In the genomic region with DNA sequence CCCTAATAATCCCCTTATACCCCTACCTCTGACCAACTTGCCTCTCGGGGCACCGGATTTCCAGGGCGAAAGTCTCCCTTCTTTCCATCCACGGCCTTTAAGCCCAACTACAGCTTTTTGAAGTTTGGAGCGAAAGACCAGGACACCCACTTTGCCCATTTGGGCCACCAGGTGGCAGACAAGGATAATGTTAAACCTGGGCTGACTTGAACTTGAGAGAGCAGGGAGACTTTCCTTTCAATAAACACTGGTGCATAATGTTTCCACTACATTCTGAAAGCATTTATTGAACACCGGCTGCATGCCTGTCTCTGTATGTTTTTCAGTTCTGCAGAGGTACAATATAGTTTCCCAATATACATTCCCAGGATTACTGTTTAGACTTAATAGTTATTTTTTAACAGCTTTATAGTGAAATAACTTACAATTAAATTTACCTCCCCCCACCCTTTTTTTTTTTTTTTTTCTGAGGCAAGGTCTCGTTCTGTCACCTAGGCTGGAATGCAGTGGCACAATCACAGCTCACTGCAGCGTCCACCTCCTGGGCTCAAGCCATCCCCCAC, we compare ENCODE assay signal across 8 cellular contexts. TPM values are rescaled to one million over a fixed set of nuclear protein-coding genes. Genes with fewer than 3 reads are reported as not detected.
DNase-seq lines count a peak whose midpoint lies in the region; ATAC-seq, FAIRE-seq and TF ChIP-seq lines count a peak whose summit lies in the region.

No MANE protein-coding gene starts in this region.

- no peaks in the 10 kb centered on the region for H3K9me3 ChIP-seq in upper lobe of right lung

- H3K36me3 ChIP-seq in upper lobe of right lung = no peaks in the 10 kb centered on the region

- H3K4me3 ChIP-seq in upper lobe of right lung = no peak overlapping the region

- peaks cover 14% of the 10 kb centered on the region for H3K27me3 ChIP-seq in upper lobe of right lung

- H3K27ac ChIP-seq in upper lobe of right lung = no peak overlapping the region

- intact Hi-C loops in upper lobe of right lung (cut with DNase I) = no loop called here

- peak; percentile 78 for FAIRE-seq in GM12891 (lab: Jason Lieb, UNC)

- DNase-seq in GM12891 (ENCODE audit: insufficient read length, low spot score) (no peak), NAMALWA (ENCODE audit: low spot score) (peak; percentile 90), SKM-1 (lab: John Stamatoyannopoulos, UW; ENCODE audit: unreplicated experiment) (peak; percentile 77), glomerular visceral epithelial cell (ENCODE audit: extremely low spot score) (peak; percentile 74), pons (ENCODE audit: low spot score) (peak; percentile 84), upper lobe of right lung (no peak)
- peak; percentile 78 for DNase-seq in activated naive CD4-positive, alpha-beta T cell treated with anti-CD3 and anti-CD28 coated beads, Interleukin-2, amount 50 U/mL, for 16 hours

- TF ChIP-seq POLR2A in GM12891 (IDR thresholded peaks at IDR 0.05; ENCODE audit: low read depth, low read length) = no peak

- peak; percentile 85 for TF ChIP-seq CTCF in upper lobe of right lung (IDR thresholded peaks at IDR 0.05)

- ATAC-seq in upper lobe of right lung (peak; percentile 95), HG03521 (IDR thresholded peaks at IDR 0.05; ENCODE audit: unreplicated experiment) (no peak)

- H3K4me1 ChIP-seq in upper lobe of right lung = no peaks in the 10 kb centered on the region

TF ChIP-seq in GM12891, 5 proteins besides CTCF, POLR2A, EP300 and RAD21:
- TF ChIP-seq PAX5 (IDR thresholded peaks at IDR 0.05; ENCODE audit: insufficient read depth, low read length, severe bottlenecking) (no peak), POLR2AphosphoS5 (IDR thresholded peaks at IDR 0.05; ENCODE audit: low read depth, low read length) (no peak), POU2F2 (IDR thresholded peaks at IDR 0.05; ENCODE audit: low read depth, low read length) (no peak), TAF1 (IDR thresholded peaks at IDR 0.05; ENCODE audit: low read depth, low read length) (no peak), SPI1 (IDR thresholded peaks at IDR 0.05; ENCODE audit: low read depth, low read length) (no peak)
TF ChIP-seq in GM12891: peak in this region for 0.

RNA-seq across cellular contexts. Expression of a gene that starts 6.9 kb away (rescaled TPM):
- polyA plus RNA-seq in GM12891 (2012; ENCODE audit: low read depth, missing spikeins) = 0.50 TPM
- 3.4 TPM for total RNA-seq in upper lobe of right lung

RNA-seq across cellular contexts. Expression of a gene that starts 18.9 kb away (rescaled TPM):
- polyA plus RNA-seq in GM12891 (2012; ENCODE audit: low read depth, missing spikeins) = 11.6 TPM
- total RNA-seq in upper lobe of right lung = 35.8 TPM

RNA-seq across cellular contexts. Expression of a gene that starts 20.0 kb away (rescaled TPM):
- polyA plus RNA-seq in GM12891 (2012; ENCODE audit: low read depth, missing spikeins) = 140 TPM
- total RNA-seq in upper lobe of right lung = 69.4 TPM

RNA-seq across cellular contexts. Expression of a gene that starts 28.8 kb away (rescaled TPM):
- polyA plus RNA-seq in GM12891 (2012; ENCODE audit: low read depth, missing spikeins) = 2.7 TPM
- 11.1 TPM for total RNA-seq in upper lobe of right lung

RNA-seq across cellular contexts. Expression of a gene that starts 34.2 kb away (rescaled TPM):
- 6.8 TPM for polyA plus RNA-seq in GM12891 (2012; ENCODE audit: low read depth, missing spikeins)
- total RNA-seq in upper lobe of right lung = 13.3 TPM

Comparison
In these comparisons a context has a peak if more than half of its experiments do, and no peak if none do; other contexts are left out.
1. DNase-seq: peak in NAMALWA (single experiment), SKM-1 (single experiment), activated naive CD4-positive, alpha-beta T cell treated with anti-CD3 and anti-CD28 coated beads, Interleukin-2, amount 50 U/mL, for 16 hours (single experiment), glomerular visceral epithelial cell (single experiment) and pons (single experiment); none in GM12891 (single experiment) and upper lobe of right lung (single experiment).